ENCODE assay signal across 15 cellular contexts in genomic region chr13:45918597-45918996, GRCh38.
DNase-seq lines count a peak whose midpoint lies in the region; ATAC-seq, FAIRE-seq and TF ChIP-seq lines count a peak whose summit lies in the region.
"Had no signal": no experiment of that assay in that cellular context is flagged by ENCODE, and none has a peak within 500 bp of the region (broad histone marks: within the 10 kb centered on the region; RNA-seq: fewer than 3 reads in every experiment).

No MANE protein-coding gene starts in this region.

- H3K4me1 ChIP-seq in mammary epithelial cell (ENCODE audit: insufficient read depth, low read length), result no peaks in the 10 kb centered on the region
- H3K4me1 ChIP-seq: A549, Caco-2 had no signal

- H3K4me2 ChIP-seq in mammary epithelial cell (ENCODE audit: insufficient read depth, low read depth, low read length), result no peak overlapping the region
- H3K4me2 ChIP-seq: A549 had no signal

- no peaks in the 10 kb centered on the region for H3K4me1 Mint-ChIP-seq in activated T-cell treated with anti-CD3 and anti-CD28 coated beads, Interleukin-2, amount 50 U/mL, for 4 hours (ENCODE audit: low read depth)
- H3K4me1 Mint-ChIP-seq in MCF 10A (ENCODE audit: insufficient read depth, unreplicated experiment), result no peaks in the 10 kb centered on the region
- H3K4me1 Mint-ChIP-seq: CD8-positive, alpha-beta memory T cell had no signal

- in situ Hi-C loops in mammary epithelial cell (cut with MboI; ENCODE audit: low sequenced_read_pairs in 2 of 2), result no loop called here

- dilution Hi-C loops in mammary epithelial cell (cut with HindIII; ENCODE audit: low sequenced_read_pairs), result no loop called here

- H3K36me3 ChIP-seq in mammary epithelial cell (ENCODE audit: insufficient read depth, low read length) (no peaks in the 10 kb centered on the region), bronchial epithelial cell (ENCODE audit: control insufficient read depth, insufficient read depth, low read length) (no peaks in the 10 kb centered on the region)

- ATAC-seq in activated T-cell treated with anti-CD3 and anti-CD28 coated beads, Interleukin-2, amount 50 U/mL, for 4 hours, result peak; percentile 53 to 96
- ATAC-seq: A549, HepG2 had no signal

- no peak overlapping the region for H3K4me3 Mint-ChIP-seq in activated T-cell treated with anti-CD3 and anti-CD28 coated beads, Interleukin-2, amount 50 U/mL, for 4 hours
- no peak overlapping the region for H3K4me3 Mint-ChIP-seq in MCF 10A (ENCODE audit: unreplicated experiment)
- H3K4me3 Mint-ChIP-seq: CD8-positive, alpha-beta memory T cell; HFFc6 had no signal

- no peak for DNase-seq in activated T-cell treated with anti-CD3 and anti-CD28 coated beads, Interleukin-2, amount 50 U/mL, for 4 hours
- DNase-seq in activated T-cell treated with anti-CD3 and anti-CD28 coated beads, Interleukin-2, amount 50 U/mL, for 1 hour, result no peak
- DNase-seq in mammary epithelial cell (peak; percentile 19), MCF 10A (ENCODE audit: unreplicated experiment) (no peak), bronchial epithelial cell (ENCODE audit: low read depth) (peak; percentile 32), C1 segment of cervical spinal cord (lab: John Stamatoyannopoulos, UW) (no peak), LoVo (ENCODE audit: low spot score) (no peak)
- DNase-seq: Caco-2; CD8-positive, alpha-beta memory T cell; DMS53; HCEC 1CT; HFFc6 had no signal

- no peaks in the 10 kb centered on the region for H3K9me3 Mint-ChIP-seq in activated T-cell treated with anti-CD3 and anti-CD28 coated beads, Interleukin-2, amount 50 U/mL, for 4 hours
- no peaks in the 10 kb centered on the region for H3K9me3 Mint-ChIP-seq in MCF 10A (ENCODE audit: unreplicated experiment)
- H3K9me3 Mint-ChIP-seq: CD8-positive, alpha-beta memory T cell; HFFc6 had no signal

- H3K9me3 ChIP-seq in mammary epithelial cell (replicated peaks; ENCODE audit: insufficient read depth, low read length), result no peaks in the 10 kb centered on the region
- H3K9me3 ChIP-seq: A549, Caco-2 had no signal

- no TSS peak for BruUV-seq in mammary epithelial cell (replicated peaks; lab: Mats Ljungman, UMichigan)
- no TSS peak for BruUV-seq in MCF 10A (replicated peaks; lab: Mats Ljungman, UMichigan)

- CTCF ChIA-PET in mammary epithelial cell (lab: Charles Lee; ENCODE audit: low non-redundant PET) (no interaction called here), MCF 10A (lab: Yijun Ruan, JAX) (no interaction called here)

- no peak for TF ChIP-seq CTCF in mammary epithelial cell (conservative IDR thresholded peaks at IDR 0.05 in 1 of 2, IDR thresholded peaks at IDR 0.05 in 1 of 2; ENCODE audit: extremely low read depth in 1 of 2, insufficient read depth in 1 of 2, low read depth in 1 of 2, low read length in 2 of 2)
- TF ChIP-seq CTCF in MCF 10A (IDR thresholded peaks at IDR 0.05; ENCODE audit: unreplicated experiment), result no peak
- TF ChIP-seq CTCF in bronchial epithelial cell (IDR thresholded peaks at IDR 0.05; ENCODE audit: insufficient read depth, low read length, severe bottlenecking), result no peak

- POLR2A ChIA-PET in MCF 10A (lab: Yijun Ruan, JAX), result interaction anchor here (0.6 kb wide), 1 partner anchor 134 kb away, joined by 3 read pairs; the partner anchor contains the start of gene ZC3H13

- H3K27ac Mint-ChIP-seq in MCF 10A (ENCODE audit: low read depth, unreplicated experiment), result no peak overlapping the region
- H3K27ac Mint-ChIP-seq: CD8-positive, alpha-beta memory T cell; HFFc6 had no signal

- H3K9ac ChIP-seq in mammary epithelial cell (ENCODE audit: insufficient read depth, low read length), result no peak overlapping the region

- WGBS in mammary epithelial cell (ENCODE audit: low coverage, missing lambda C conversion rate), result 79% methylated on average over 3 of the region's 3 CpGs

- H3K27me3 Mint-ChIP-seq in activated T-cell treated with anti-CD3 and anti-CD28 coated beads, Interleukin-2, amount 50 U/mL, for 4 hours (ENCODE audit: low read depth), result peaks cover 4% of the 10 kb centered on the region
- H3K27me3 Mint-ChIP-seq in MCF 10A (ENCODE audit: insufficient read depth, unreplicated experiment), result peaks cover 45% of the 10 kb centered on the region

- intact Hi-C loops in mammary epithelial cell (cut with micrococcal nuclease), result no loop called here
- intact Hi-C loops in MCF 10A (cut with micrococcal nuclease), result no loop called here

- no peaks in the 10 kb centered on the region for H3K36me3 Mint-ChIP-seq in activated T-cell treated with anti-CD3 and anti-CD28 coated beads, Interleukin-2, amount 50 U/mL, for 4 hours (ENCODE audit: insufficient read depth)
- no peaks in the 10 kb centered on the region for H3K36me3 Mint-ChIP-seq in MCF 10A (ENCODE audit: insufficient read depth, unreplicated experiment)
- H3K36me3 Mint-ChIP-seq: CD8-positive, alpha-beta memory T cell had no signal

- H4K20me1 ChIP-seq in mammary epithelial cell (ENCODE audit: insufficient read depth, low read length), result no peaks in the 10 kb centered on the region

- H3K79me2 ChIP-seq in mammary epithelial cell (ENCODE audit: insufficient read depth, low read length), result no peaks in the 10 kb centered on the region

- H3K27ac ChIP-seq in mammary epithelial cell (ENCODE audit: insufficient read depth, low read depth, low read length), result no peak overlapping the region
- H3K27ac ChIP-seq: A549 had no signal

- H3K27me3 ChIP-seq in mammary epithelial cell (ENCODE audit: insufficient read depth, low read length) (peaks cover 2% of the 10 kb centered on the region), bronchial epithelial cell (ENCODE audit: control insufficient read depth, insufficient read depth, low read length) (no peaks in the 10 kb centered on the region)

- FAIRE-seq in bronchial epithelial cell (lab: Jason Lieb, UNC), result peak; percentile 36
- FAIRE-seq: A549, HepG2, HTR-8/SVneo had no signal

- H3K4me3 ChIP-seq in mammary epithelial cell (replicated peaks in 1 of 3; ENCODE audit: insufficient read depth in 1 of 3, low read depth in 2 of 3, low read length in 3 of 3), result no peak overlapping the region
- H3K4me3 ChIP-seq in bronchial epithelial cell (ENCODE audit: low read depth, low read length), result no peak overlapping the region
- H3K4me3 ChIP-seq: A549 had no signal

- no peak overlapping the region for H2AFZ ChIP-seq in mammary epithelial cell (ENCODE audit: low read depth, low read length)

Comparison
In these comparisons a context has a peak if more than half of its experiments do, and no peak if none do; other contexts are left out.
1. DNase-seq: peak in mammary epithelial cell (single experiment) and bronchial epithelial cell (single experiment); none in activated T-cell treated with anti-CD3 and anti-CD28 coated beads, Interleukin-2, amount 50 U/mL, for 4 hours (single experiment), activated T-cell treated with anti-CD3 and anti-CD28 coated beads, Interleukin-2, amount 50 U/mL, for 1 hour (single experiment), MCF 10A (single experiment), C1 segment of cervical spinal cord (0 of 14) and LoVo (single experiment).